Comparison of ENCODE assay signal across 11 cellular contexts in the genomic region with DNA sequence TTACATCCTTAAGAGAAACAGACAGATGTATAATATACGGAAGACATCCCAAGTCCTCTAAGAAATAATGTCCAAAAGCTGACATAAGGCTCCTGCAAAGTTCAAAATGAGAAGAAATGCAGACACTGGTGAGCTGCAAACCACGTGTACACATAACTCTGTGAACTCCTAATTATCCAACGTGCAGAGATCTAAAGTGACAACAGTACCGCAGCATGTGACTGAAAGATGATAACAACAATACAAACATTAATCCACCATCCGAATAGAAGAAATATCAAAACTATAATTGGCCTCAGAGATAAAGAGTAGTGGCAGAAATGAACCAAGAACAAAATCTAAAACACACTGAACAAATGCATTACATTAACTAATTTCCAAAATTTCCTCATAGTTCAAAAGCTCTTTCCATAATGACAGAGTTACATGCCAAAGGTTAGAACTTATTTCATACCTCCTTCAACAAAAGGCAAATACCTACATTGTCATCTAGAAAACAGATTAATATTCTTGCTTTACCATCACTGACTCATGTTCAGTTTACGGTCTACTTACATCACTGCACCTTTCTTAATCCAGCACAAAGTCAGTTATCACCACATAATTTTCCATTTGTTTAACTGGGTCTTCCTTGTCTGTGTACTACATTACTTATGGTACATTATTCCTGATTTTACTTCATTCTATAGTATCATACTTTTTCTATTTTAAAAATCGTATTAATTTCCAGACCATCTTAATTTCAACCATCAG. TPM values are rescaled to one million over a fixed set of nuclear protein-coding genes. Genes with fewer than 3 reads are reported as not detected.
DNase-seq lines count a peak whose midpoint lies in the region; ATAC-seq and TF ChIP-seq lines count a peak whose summit lies in the region.
"Had no signal": no experiment of that assay in that cellular context is flagged by ENCODE, and none has a peak within 500 bp of the region (broad histone marks: within the 10 kb centered on the region; RNA-seq: fewer than 3 reads in every experiment).

No MANE protein-coding gene starts in this region.

- peaks cover 0 to 12% of the 10 kb centered on the region in 2 donors for H3K36me3 Mint-ChIP-seq in CD4-positive, alpha-beta memory T cell
- no peaks in the 10 kb centered on the region for H3K36me3 Mint-ChIP-seq in GM23338 (ENCODE audit: low read depth)
- H3K36me3 Mint-ChIP-seq: brain had no signal

- peak overlapping the region in 4 of 8 donors; percentile 11 to 47 (median 35) for H3K4me3 Mint-ChIP-seq in CD4-positive, alpha-beta memory T cell
- H3K4me3 Mint-ChIP-seq in GM23338: no peak overlapping the region

- DNase-seq in CD4-positive, alpha-beta memory T cell: no peak
- DNase-seq in GM23338 (ENCODE audit: low spot score) (no peak), GM10266 (ENCODE audit: extremely low spot score) (no peak), NCI-H345 (lab: John Stamatoyannopoulos, UW) (no peak), NCI-H748 treated with DMSO at 0.1 percent for 48 hours (lab: John Stamatoyannopoulos, UW) (no peak)
- DNase-seq: thyroid gland had no signal

- intact Hi-C loops in CD4-positive, alpha-beta memory T cell (cut with micrococcal nuclease): no loop called here

- H3K9me3 ChIP-seq in CD4-positive, alpha-beta memory T cell (ENCODE audit: control insufficient read depth in 1 of 2, low read length in 2 of 2): no peaks in the 10 kb centered on the region
- H3K9me3 ChIP-seq in SU-DHL-6 (ENCODE audit: insufficient read depth, low read length): no peaks in the 10 kb centered on the region
- H3K9me3 ChIP-seq in iPS-20b (ENCODE audit: insufficient read depth, low read depth, low read length): no peaks in the 10 kb centered on the region
- H3K9me3 ChIP-seq: thyroid gland had no signal

- no peak overlapping the region for H3K27ac ChIP-seq in CD4-positive, alpha-beta memory T cell (ENCODE audit: low read depth, low read length)
- H3K27ac ChIP-seq in GM23338 (ENCODE audit: low read depth): no peak overlapping the region
- H3K27ac ChIP-seq in SU-DHL-6 (ENCODE audit: low read depth, low read length): no peak overlapping the region
- no peak overlapping the region for H3K27ac ChIP-seq in iPS-20b (ENCODE audit: low read length)
- H3K27ac ChIP-seq: thyroid gland had no signal

- POLR2A ChIA-PET in CD4-positive, alpha-beta memory T cell (lab: Charles Lee; ENCODE audit: partially characterized antibody): no interaction called here

- peaks cover 23 to 44% (median 35%) of the 10 kb centered on the region in 4 donors for H3K4me1 Mint-ChIP-seq in CD4-positive, alpha-beta memory T cell
- peaks cover 38% of the 10 kb centered on the region for H3K4me1 Mint-ChIP-seq in GM23338

- H3K4me2 ChIP-seq in GM23338: peak overlapping the region; percentile 82
- peak overlapping the region; percentile 88 for H3K4me2 ChIP-seq in SU-DHL-6 (ENCODE audit: low read depth, low read length, poor library complexity, severe bottlenecking)

- no peaks in the 10 kb centered on the region for H3K36me3 ChIP-seq in CD4-positive, alpha-beta memory T cell (ENCODE audit: insufficient read depth, low read length)
- H3K36me3 ChIP-seq in GM23338 (ENCODE audit: insufficient read depth): no peaks in the 10 kb centered on the region
- no peaks in the 10 kb centered on the region for H3K36me3 ChIP-seq in SU-DHL-6 (ENCODE audit: low read length)
- H3K36me3 ChIP-seq in iPS-20b (ENCODE audit: insufficient read depth, low read depth, low read length): no peaks in the 10 kb centered on the region
- H3K36me3 ChIP-seq: thyroid gland had no signal

- H3F3A ChIP-seq in GM23338 (replicated peaks; ENCODE audit: low read depth) (no peaks in the 10 kb centered on the region; the same call in 1 of the 2 replicates), SU-DHL-6 (ENCODE audit: insufficient read depth) (peaks cover 6% of the 10 kb centered on the region; the same call in 1 of the 2 replicates)

- CTCF ChIA-PET in CD4-positive, alpha-beta memory T cell (lab: Charles Lee; ENCODE audit: partially characterized antibody): interaction anchor here (0.7 to 1.1 kb wide), 2 partner anchors 9 to 48 kb away, joined by 3 to 4 read pairs; no protein-coding TSS in a partner anchor

- no peaks in the 10 kb centered on the region for H3K9me3 Mint-ChIP-seq in CD4-positive, alpha-beta memory T cell
- no peaks in the 10 kb centered on the region for H3K9me3 Mint-ChIP-seq in GM23338
- H3K9me3 Mint-ChIP-seq: brain had no signal

- H3K4me3 ChIP-seq in CD4-positive, alpha-beta memory T cell (ENCODE audit: low read length in 2 of 2): no peak overlapping the region
- H3K4me3 ChIP-seq in GM23338 (peak overlapping the region; percentile 73), SU-DHL-6 (ENCODE audit: insufficient read depth, low read length, poor library complexity, severe bottlenecking) (peak overlapping the region; percentile 84), iPS-20b (ENCODE audit: low read length) (peak overlapping the region; percentile 96)
- H3K4me3 ChIP-seq: thyroid gland had no signal

- H3K27me3 Mint-ChIP-seq in CD4-positive, alpha-beta memory T cell: no peaks in the 10 kb centered on the region
- H3K27me3 Mint-ChIP-seq in GM23338 (ENCODE audit: insufficient read depth, low read depth, poor library complexity): no peaks in the 10 kb centered on the region

- H3K27ac Mint-ChIP-seq in CD4-positive, alpha-beta memory T cell: peak overlapping the region in 5 of 7 donors; percentile 3 to 77 (median 30)
- H3K27ac Mint-ChIP-seq in GM23338: 0 out of 2 replicates have a peak overlapping the region, but pooled peaks have one; percentile 1
- H3K27ac Mint-ChIP-seq: brain had no signal

- no peak for ATAC-seq in GM23338
- ATAC-seq in HG03108 (IDR thresholded peaks at IDR 0.05; ENCODE audit: unreplicated experiment): no peak
- ATAC-seq: esophagus mucosa had no signal

- H3K79me2 ChIP-seq in GM23338 (replicated peaks; ENCODE audit: insufficient read depth) (peaks cover 81% of the 10 kb centered on the region), SU-DHL-6 (ENCODE audit: insufficient read depth, low read length) (peaks cover 89% of the 10 kb centered on the region)

- TF ChIP-seq CTCF in GM23338 (conservative IDR thresholded peaks at IDR 0.05; ENCODE audit: low read depth in 2 of 2) (no peak), SU-DHL-6 (IDR thresholded peaks at IDR 0.05; ENCODE audit: insufficient read depth, low read length, poor library complexity, severe bottlenecking) (no peak), GM10266 (IDR thresholded peaks at IDR 0.05; ENCODE audit: control insufficient read depth, insufficient read depth, low read depth, missing control alignments) (no peak)

- no peaks in the 10 kb centered on the region for H3K9me2 ChIP-seq in GM23338 (ENCODE audit: insufficient read depth)
- no peaks in the 10 kb centered on the region for H3K9me2 ChIP-seq in SU-DHL-6 (replicated peaks; ENCODE audit: insufficient read depth, low read length)

- H3K27me3 ChIP-seq in CD4-positive, alpha-beta memory T cell (ENCODE audit: insufficient read depth, low read length): no peaks in the 10 kb centered on the region
- no peaks in the 10 kb centered on the region for H3K27me3 ChIP-seq in GM23338 (ENCODE audit: insufficient read depth)
- no peaks in the 10 kb centered on the region for H3K27me3 ChIP-seq in SU-DHL-6 (ENCODE audit: low read length)
- 0 out of 2 replicates have a peak, but pooled peaks cover 4% of the 10 kb centered on the region for H3K27me3 ChIP-seq in iPS-20b (ENCODE audit: insufficient read depth, low read length)
- H3K27me3 ChIP-seq: thyroid gland had no signal

- H3K9ac ChIP-seq in SU-DHL-6 (ENCODE audit: low read length) (peak overlapping the region; percentile 77; the same call in 1 of the 2 replicates), iPS-20b (ENCODE audit: low read depth, low read length) (peak overlapping the region; percentile 92; the same call in 1 of the 2 replicates)

- H3K4me1 ChIP-seq in CD4-positive, alpha-beta memory T cell (ENCODE audit: insufficient read depth, low read length): peaks cover 78% of the 10 kb centered on the region
- H3K4me1 ChIP-seq in GM23338 (ENCODE audit: insufficient read depth): peaks cover 53% of the 10 kb centered on the region
- peaks cover 26% of the 10 kb centered on the region for H3K4me1 ChIP-seq in iPS-20b (ENCODE audit: insufficient read depth, low read length)

- peaks cover 35% of the 10 kb centered on the region for H4K20me1 ChIP-seq in GM23338 (replicated peaks; ENCODE audit: insufficient read depth)
- peaks cover 39% of the 10 kb centered on the region for H4K20me1 ChIP-seq in SU-DHL-6 (ENCODE audit: low read depth, low read length)

- no peak overlapping the region for H2AFZ ChIP-seq in GM23338
- no peak overlapping the region for H2AFZ ChIP-seq in SU-DHL-6 (ENCODE audit: low read depth, low read length, severe bottlenecking)

TF ChIP-seq in GM23338, 12 proteins besides CTCF, POLR2A, EP300 and RAD21 (continues in another document):
- TF ChIP-seq, protein P1, sequence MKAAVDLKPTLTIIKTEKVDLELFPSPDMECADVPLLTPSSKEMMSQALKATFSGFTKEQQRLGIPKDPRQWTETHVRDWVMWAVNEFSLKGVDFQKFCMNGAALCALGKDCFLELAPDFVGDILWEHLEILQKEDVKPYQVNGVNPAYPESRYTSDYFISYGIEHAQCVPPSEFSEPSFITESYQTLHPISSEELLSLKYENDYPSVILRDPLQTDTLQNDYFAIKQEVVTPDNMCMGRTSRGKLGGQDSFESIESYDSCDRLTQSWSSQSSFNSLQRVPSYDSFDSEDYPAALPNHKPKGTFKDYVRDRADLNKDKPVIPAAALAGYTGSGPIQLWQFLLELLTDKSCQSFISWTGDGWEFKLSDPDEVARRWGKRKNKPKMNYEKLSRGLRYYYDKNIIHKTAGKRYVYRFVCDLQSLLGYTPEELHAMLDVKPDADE (IDR thresholded peaks at IDR 0.05): no peak
- no peak for TF ChIP-seq JUNB (IDR thresholded peaks at IDR 0.05; ENCODE audit: unreplicated experiment)

RNA-seq across cellular contexts. Expression of gene PDCD10, which starts 2.2 kb away (rescaled TPM):
- total RNA-seq in CD4-positive, alpha-beta memory T cell: 10 to 100 TPM; 43.8 to 50.0 TPM
- 100 to 1,000 TPM; 105 to 133 TPM for polyA plus RNA-seq in CD4-positive, alpha-beta memory T cell
- total RNA-seq in GM23338 (2014; rRNA removed; shearing (Covaris generic)): 95.2 and 108 TPM in 2 replicates
- polyA plus RNA-seq in GM23338 (2016; fragmentation: Nextera tagmentation; extraction: Ambion mirVana): 99.8 and 125 TPM in 2 replicates

RNA-seq across cellular contexts. Expression of gene SERPINI1, which starts 3.0 kb away (rescaled TPM):
- total RNA-seq in CD4-positive, alpha-beta memory T cell: 1 to 10 TPM; 4.3 to 4.9 TPM
- 10 to 100 TPM; 14.7 to 16.9 TPM for polyA plus RNA-seq in CD4-positive, alpha-beta memory T cell
- total RNA-seq in GM23338 (2014; rRNA removed; shearing (Covaris generic)): 9.2 and 13.5 TPM in 2 replicates
- 26.6 and 32.1 TPM in 2 replicates for polyA plus RNA-seq in GM23338 (2016; fragmentation: Nextera tagmentation; extraction: Ambion mirVana)

Comparison
In these comparisons a context has a peak if more than half of its experiments do, and no peak if none do; other contexts are left out.
1. H3K4me3 ChIP-seq: peak in GM23338 (single experiment), SU-DHL-6 (single experiment) and iPS-20b (single experiment); none in CD4-positive, alpha-beta memory T cell (0 of 2).